24 cellular contexts compared by ENCODE assay signal in genomic region chr7:44077061-44077460, GRCh38.
A peak's percentile ranks its signal among the peaks of the same experiment; 100 is the strongest.
DNase-seq lines count a peak whose midpoint lies in the region; ATAC-seq and TF ChIP-seq lines count a peak whose summit lies in the region.
"Had no signal": no experiment of that assay in that cellular context is flagged by ENCODE, and none has a peak within 500 bp of the region (broad histone marks: within the 10 kb centered on the region; RNA-seq: fewer than 3 reads in every experiment).

No MANE protein-coding gene starts in this region.

- DNase-seq in activated effector memory CD4-positive, alpha-beta T cell treated with anti-CD3 and anti-CD28 coated beads, Interleukin-2, amount 50 U/mL, for 16 hours, result peak; percentile 38
- no peak for DNase-seq in activated effector memory CD4-positive, alpha-beta T cell treated with Interleukin-2 at 50 U/mL for 16 hours
- no peak for DNase-seq in RWPE1 (ENCODE audit: low spot score)
- no peak for DNase-seq in memory B cell (ENCODE audit: low spot score in 2 of 2)
- no peak for DNase-seq in activated CD4-positive, alpha-beta T cell treated with anti-CD3 and anti-CD28 coated beads for 48 hours
- no peak for DNase-seq in NCI-H1417 treated with DMSO at 0.1 percent for 48 hours (lab: John Stamatoyannopoulos, UW)
- DNase-seq: C1 segment of cervical spinal cord; cortex of kidney; endodermal cell; esophagus squamous epithelium; gastrocnemius medialis; HFFc6; Karpas-422; kidney glomerular epithelial cell; NCI-H187; NCI-H82; SHP77; stimulated activated CD4-positive, alpha-beta T cell treated with anti-CD3 and anti-CD28 coated beads, Interleukin-4, amount 100 ng/mL, for 1 hour; SW 1271; trophoblast cell had no signal

- H3K27me3 Mint-ChIP-seq in memory B cell, result no peaks in the 10 kb centered on the region
- no peaks in the 10 kb centered on the region for H3K27me3 Mint-ChIP-seq in stimulated activated memory B cell treated with anti-CD40 and anti-IgM and Interleukin-4, amounts not matched to agents 10 μg/mL and 1 μg/mL and 100 μg/mL, for 72 hours

- POLR2A ChIA-PET in RWPE1 (lab: Yijun Ruan, JAX; ENCODE audit: low non-redundant PET), result no interaction called here

- CTCF ChIA-PET in RWPE1 (lab: Yijun Ruan, JAX), result no interaction called here

- TF ChIP-seq CTCF in RWPE1 (conservative IDR thresholded peaks at IDR 0.05; ENCODE audit: low read depth), result no peak

- H3K4me1 Mint-ChIP-seq in memory B cell, result peaks cover 26% of the 10 kb centered on the region
- peaks cover 74% of the 10 kb centered on the region for H3K4me1 Mint-ChIP-seq in stimulated activated memory B cell treated with anti-CD40 and anti-IgM and Interleukin-4, amounts not matched to agents 10 μg/mL and 1 μg/mL and 100 μg/mL, for 72 hours
- H3K4me1 Mint-ChIP-seq: endodermal cell had no signal

- peaks cover 21% of the 10 kb centered on the region for H3K36me3 Mint-ChIP-seq in memory B cell
- peaks cover 73% of the 10 kb centered on the region for H3K36me3 Mint-ChIP-seq in stimulated activated memory B cell treated with anti-CD40 and anti-IgM and Interleukin-4, amounts not matched to agents 10 μg/mL and 1 μg/mL and 100 μg/mL, for 72 hours

- H3K4me3 Mint-ChIP-seq in memory B cell, result no peak overlapping the region
- H3K4me3 Mint-ChIP-seq in stimulated activated memory B cell treated with anti-CD40 and anti-IgM and Interleukin-4, amounts not matched to agents 10 μg/mL and 1 μg/mL and 100 μg/mL, for 72 hours, result no peak overlapping the region
- H3K4me3 Mint-ChIP-seq: endodermal cell, HFFc6 had no signal

- H3K27ac ChIP-seq in RWPE1, result peak overlapping the region; percentile 94
- H3K27ac ChIP-seq: breast epithelium had no signal

- no peak for ATAC-seq in memory B cell (ENCODE audit: low read depth)
- ATAC-seq in stimulated activated memory B cell treated with anti-CD40 and anti-IgM and Interleukin-4, amounts not matched to agents 10 μg/mL and 1 μg/mL and 100 μg/mL, for 72 hours, result no peak
- ATAC-seq in HG03045 (IDR thresholded peaks at IDR 0.05; ENCODE audit: unreplicated experiment), result no peak
- ATAC-seq: gastrocnemius medialis had no signal

- H3K27ac Mint-ChIP-seq in memory B cell, result peak overlapping the region; percentile 69
- H3K27ac Mint-ChIP-seq in stimulated activated memory B cell treated with anti-CD40 and anti-IgM and Interleukin-4, amounts not matched to agents 10 μg/mL and 1 μg/mL and 100 μg/mL, for 72 hours, result peak overlapping the region; percentile 96
- H3K27ac Mint-ChIP-seq: endodermal cell had no signal

- no peaks in the 10 kb centered on the region for H3K9me3 Mint-ChIP-seq in memory B cell
- H3K9me3 Mint-ChIP-seq in stimulated activated memory B cell treated with anti-CD40 and anti-IgM and Interleukin-4, amounts not matched to agents 10 μg/mL and 1 μg/mL and 100 μg/mL, for 72 hours, result no peaks in the 10 kb centered on the region
- H3K9me3 Mint-ChIP-seq: endodermal cell, HFFc6, nephron had no signal
